22 cellular contexts compared by ENCODE assay signal in the genomic region with DNA sequence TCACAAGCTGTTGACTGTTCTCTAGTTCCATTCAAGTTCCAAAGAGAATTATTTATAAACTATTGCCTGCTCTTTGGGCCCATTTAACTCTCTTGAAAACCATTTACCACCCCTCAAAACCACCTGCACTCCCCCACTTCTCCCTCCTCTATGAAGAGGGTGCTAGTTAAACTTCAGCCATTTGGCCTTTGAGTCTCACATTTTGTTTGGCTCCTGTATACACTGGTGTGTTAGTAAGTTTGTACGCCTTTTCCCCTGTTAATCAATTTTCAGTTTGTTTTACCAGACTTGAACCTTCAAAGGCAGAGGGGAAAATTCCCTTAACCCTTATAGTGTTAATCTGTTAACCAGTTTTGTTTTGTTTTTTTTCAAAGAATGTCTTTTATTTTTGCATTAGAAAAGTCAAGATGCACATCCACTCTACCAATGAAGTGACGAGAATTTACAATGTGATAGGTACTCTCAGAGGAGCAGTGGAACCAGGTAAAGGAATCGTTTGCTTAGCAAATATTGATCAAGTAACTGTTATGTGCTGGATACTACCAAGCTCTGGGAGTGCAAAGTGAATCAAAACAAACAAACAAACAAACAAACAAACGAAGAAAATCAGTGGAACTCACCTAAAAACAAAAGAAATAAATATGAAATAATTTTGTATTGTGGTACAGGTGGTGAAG. TPM values are rescaled to one million over a fixed set of nuclear protein-coding genes. Genes with fewer than 3 reads are reported as not detected.
"Had no signal": no experiment of that assay in that cellular context is flagged by ENCODE, and none has a peak within 500 bp of the region (broad histone marks: within the 10 kb centered on the region; RNA-seq: fewer than 3 reads in every experiment).

No MANE protein-coding gene starts in this region.

RNA-seq across cellular contexts. Expression of gene TRIM77, which starts 40.0 kb away (rescaled TPM):
- total RNA-seq: activated B cell treated with CpG ODN at 0.5 μM for 24 hours; activated CD4-positive, alpha-beta memory T cell treated with anti-CD3 and anti-CD28 coated beads for 36 hours; activated CD4-positive, alpha-beta T cell treated with anti-CD3 and anti-CD28 coated beads, Interleukin-2, amount 10 ng/mL, durations not matched to agents 24 days and 14 days; activated CD8-positive, alpha-beta memory T cell treated with anti-CD3 and anti-CD28 coated beads for 36 hours; activated CD8-positive, alpha-beta T cell treated with anti-CD3 and anti-CD28 coated beads for 36 hours; activated naive CD4-positive, alpha-beta T cell treated with anti-CD3 and anti-CD28 coated beads for 36 hours; activated naive CD4-positive, alpha-beta T cell treated with anti-CD3 and anti-CD28 coated beads, Interleukin-2, amount 50 U/mL, for 72 hours; activated naive CD8-positive, alpha-beta T cell treated with anti-CD3 and anti-CD28 coated beads for 36 hours; activated T-cell treated with anti-CD3 and anti-CD28 coated beads, Interleukin-2, amount 50 U/mL, for 4 hours; activated T-cell treated with anti-CD3 and anti-CD28 coated beads, Interleukin-2, amount 50 U/mL, for 72 hours; activated T-helper 1 cell treated with anti-CD3 and anti-CD28 coated beads, Interleukin-12 subunit alpha, Interleukin-12 subunit beta, Interleukin-2, Interleukin-4 antibody, amounts not matched to agents 30 ng/mL and 10 ng/mL and 1 ng/mL, durations not matched to agents 14 hours and 24 hours and 36 hours; activated T-helper 17 cell treated with anti-CD3 and anti-CD28 coated beads, Interleukin-2, amount 50 U/mL, for 72 hours; adrenal gland; aorta; astrocyte; body of pancreas; breast epithelium; cardiac muscle cell; T-cell; T-helper 1 cell treated with Interleukin-12 subunit alpha and Interleukin-12 subunit beta and Interleukin-4 antibody, amounts not matched to agents 30 ng/mL and 1 ng/mL, for 36 hours; T-helper 17 cell; T-helper 2 cell treated with Interferon-gamma antibody and Interleukin-4, amounts not matched to agents 100 ng/mL and 5 ng/mL, for 36 hours had no signal
- polyA plus RNA-seq: adrenal gland, aorta, cardiac muscle cell had no signal
